ENCODE assay signal across 19 cellular contexts in the genomic region with DNA sequence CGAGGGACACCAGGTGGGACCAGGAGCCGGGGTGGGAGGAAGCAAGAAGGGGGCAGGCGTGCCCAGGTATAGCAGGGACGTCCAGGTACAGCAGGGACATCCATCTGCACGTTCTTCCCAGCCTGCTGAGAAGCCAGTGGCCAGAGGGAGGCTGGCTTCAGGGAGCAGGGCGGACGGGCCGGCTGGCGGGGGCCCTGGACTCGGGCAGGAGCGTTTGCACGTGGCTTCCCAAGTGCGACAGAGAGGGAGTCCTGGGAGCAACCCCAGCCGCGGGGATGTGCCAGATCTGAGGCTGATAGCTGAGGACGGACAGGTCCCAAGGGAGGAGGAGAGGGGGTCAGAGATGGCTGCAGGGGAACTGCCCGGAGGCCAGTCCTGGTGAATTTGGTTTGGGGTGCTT. TPM values are rescaled to one million over a fixed set of nuclear protein-coding genes. Genes with fewer than 3 reads are reported as not detected.
DNase-seq lines count a peak whose midpoint lies in the region; ATAC-seq, FAIRE-seq and TF ChIP-seq lines count a peak whose summit lies in the region.
"Had no signal": no experiment of that assay in that cellular context is flagged by ENCODE, and none has a peak within 500 bp of the region (broad histone marks: within the 10 kb centered on the region; RNA-seq: fewer than 3 reads in every experiment).

No MANE protein-coding gene starts in this region.

- no peaks in the 10 kb centered on the region for H3K9me1 ChIP-seq in K562 (ENCODE audit: control insufficient read depth, insufficient read depth, low read length)

- no peak for TF ChIP-seq CTCF in HL-60 (IDR thresholded peaks at IDR 0.05; ENCODE audit: insufficient read depth, low read length)
- TF ChIP-seq CTCF in K562 (IDR thresholded peaks at IDR 0.05 in 2 of 3, conservative IDR thresholded peaks at IDR 0.05 in 1 of 3; ENCODE audit: insufficient read depth in 2 of 3, low read depth in 1 of 3, low read length in 3 of 3), result no peak
- no peak for TF ChIP-seq CTCF in tibial artery (IDR thresholded peaks at IDR 0.05)
- TF ChIP-seq CTCF in heart left ventricle (IDR thresholded peaks at IDR 0.05), result no peak

- no peak overlapping the region for H3K4me2 ChIP-seq in K562 (ENCODE audit: insufficient read depth, low read length)

- H3K79me2 ChIP-seq in K562 (ENCODE audit: control insufficient read depth, insufficient read depth, low read length), result peaks cover 6% of the 10 kb centered on the region

- no TSS peak for BruUV-seq in K562 (replicated peaks; lab: Mats Ljungman, UMichigan)

- ATAC-seq in K562 (no peak), memory B cell (ENCODE audit: low read depth) (no peak), heart left ventricle (no peak)
- ATAC-seq: HCT116, T-cell had no signal

- TF ChIP-seq EP300 in K562 (IDR thresholded peaks at IDR 0.05; ENCODE audit: low read length), result no peak

- no peak overlapping the region for H2AFZ ChIP-seq in K562 (ENCODE audit: low read depth, low read length)

- H3K27me3 Mint-ChIP-seq in memory B cell, result no peaks in the 10 kb centered on the region
- H3K27me3 Mint-ChIP-seq: activated CD4-positive, alpha-beta T cell treated with anti-CD3 and anti-CD28 coated beads, Interleukin-2, amount 10 ng/mL, durations not matched to agents 24 days and 14 days; T-cell had no signal

- H3K4me3 ChIP-seq in HL-60 (replicated peaks; ENCODE audit: insufficient read depth, low read length), result no peak overlapping the region
- no peak overlapping the region for H3K4me3 ChIP-seq in K562
- H3K4me3 ChIP-seq in tibial artery, result no peak overlapping the region
- H3K4me3 ChIP-seq in heart left ventricle, result no peak overlapping the region

- peaks cover 18% of the 10 kb centered on the region for H4K20me1 ChIP-seq in K562 (replicated peaks; ENCODE audit: control insufficient read depth, insufficient read depth, low read length)

- no peaks in the 10 kb centered on the region for H3K9me3 Mint-ChIP-seq in memory B cell
- H3K9me3 Mint-ChIP-seq: activated CD4-positive, alpha-beta T cell treated with anti-CD3 and anti-CD28 coated beads, Interleukin-2, amount 10 ng/mL, durations not matched to agents 24 days and 14 days; activated naive CD4-positive, alpha-beta T cell treated with anti-CD3 and anti-CD28 coated beads for 36 hours; T-cell had no signal

- H3K36me3 ChIP-seq in K562 (ENCODE audit: control insufficient read depth, insufficient read depth, low read length) (peaks cover 30% of the 10 kb centered on the region; the same call in 2 of the 3 replicates), tibial artery (peaks cover 0 to 28% (median 14%) of the 10 kb centered on the region in 3 donors), heart left ventricle (peaks cover 0 to 29% (median 0%) of the 10 kb centered on the region in 9 donors)

- POLR2A ChIA-PET in K562 (lab: Yijun Ruan, JAX), result no interaction called here

- H3K27me3 ChIP-seq in HL-60 (ENCODE audit: insufficient read depth, poor library complexity, severe bottlenecking) (no peaks in the 10 kb centered on the region), K562 (ENCODE audit: control insufficient read depth in 2 of 2, insufficient read depth in 2 of 2, low read length in 2 of 2) (no peaks in the 10 kb centered on the region), tibial artery (no peaks in the 10 kb centered on the region), heart left ventricle (no peaks in the 10 kb centered on the region)

- DNase-seq in HL-60 (ENCODE audit: low read depth in 1 of 2, low spot score in 1 of 2) (no peak), K562 (ENCODE audit: extremely low read depth in 1 of 4, low spot score in 3 of 4) (no peak), memory B cell (ENCODE audit: low spot score in 2 of 2) (no peak), tibial artery (no peak), AML-193 (lab: John Stamatoyannopoulos, UW) (no peak), cerebellar nuclear complex (lab: John Stamatoyannopoulos, UW) (no peak), heart left ventricle (no peak)
- DNase-seq: activated CD4-positive, alpha-beta T cell treated with anti-CD3 and anti-CD28 coated beads, Interleukin-2, amount 10 ng/mL, durations not matched to agents 24 days and 14 days; activated naive CD4-positive, alpha-beta T cell treated with anti-CD3 and anti-CD28 coated beads for 36 hours; GDM1; MM.1S; NCI-H1436 treated with DMSO at 0.1 percent for 48 hours; NCI-H2171; NCI-H748 treated with DMSO at 0.1 percent for 48 hours; SHP77 treated with DMSO at 0.1 percent for 48 hours; T-cell had no signal

- peaks cover 59% of the 10 kb centered on the region for H3K4me1 Mint-ChIP-seq in memory B cell

- TF ChIP-seq POLR2A in K562 (conservative IDR thresholded peaks at IDR 0.05) (no peak), heart left ventricle (IDR thresholded peaks at IDR 0.05) (no peak)

- H3K4me3 Mint-ChIP-seq in memory B cell, result no peak overlapping the region
- H3K4me3 Mint-ChIP-seq: activated CD4-positive, alpha-beta T cell treated with anti-CD3 and anti-CD28 coated beads, Interleukin-2, amount 10 ng/mL, durations not matched to agents 24 days and 14 days; activated naive CD4-positive, alpha-beta T cell treated with anti-CD3 and anti-CD28 coated beads for 36 hours; T-cell had no signal

- H3K36me3 Mint-ChIP-seq in memory B cell, result peaks cover 17% of the 10 kb centered on the region

- intact Hi-C loops in K562 (cut with micrococcal nuclease) (no loop called here), tibial artery (cut with DNase I; ENCODE audit: low total_unique reads) (no loop called here), heart left ventricle (cut with DNase I) (no loop called here)

- H3K9me3 ChIP-seq in K562 (replicated peaks; ENCODE audit: control insufficient read depth, insufficient read depth, low read depth, low read length) (no peaks in the 10 kb centered on the region), tibial artery (no peaks in the 10 kb centered on the region), heart left ventricle (no peaks in the 10 kb centered on the region)

- CTCF ChIA-PET in K562 (lab: Yijun Ruan, JAX; ENCODE audit: low intra/inter-chr PET ratio), result no interaction called here

- H3K27ac Mint-ChIP-seq in memory B cell, result peak overlapping the region; percentile 35
- H3K27ac Mint-ChIP-seq: activated naive CD4-positive, alpha-beta T cell treated with anti-CD3 and anti-CD28 coated beads for 36 hours had no signal

- FAIRE-seq in K562 (lab: Jason Lieb, UNC), result no peak
- FAIRE-seq: endothelial cell of umbilical vein, islet of Langerhans had no signal

- in situ Hi-C loops in K562 (cut with MboI), result no loop called here

- no peak for TF ChIP-seq RAD21 in K562 (CRISPR knock-in tag; conservative IDR thresholded peaks at IDR 0.05 in 1 of 2, IDR thresholded peaks at IDR 0.05 in 1 of 2)

- peak overlapping the region; percentile 46 for H3K27ac ChIP-seq in HL-60 (replicated peaks)
- H3K27ac ChIP-seq in K562 (ENCODE audit: extremely low read depth, low read depth, low read length), result no peak overlapping the region
- peak overlapping the region; percentile 46 to 84 for H3K27ac ChIP-seq in tibial artery
- peak overlapping the region in 2 of 12 donors; percentile 18 to 93 for H3K27ac ChIP-seq in heart left ventricle

- H3K4me1 ChIP-seq in K562 (replicated peaks in 1 of 2; ENCODE audit: control insufficient read depth in 2 of 2, insufficient read depth in 2 of 2, low read length in 2 of 2) (peaks cover 0 to 24% of the 10 kb centered on the region in 2 experiments; a peak in 2 of 5 replicates), tibial artery (peaks cover 3 to 85% (median 65%) of the 10 kb centered on the region in 4 donors), heart left ventricle (peaks cover 4 to 95% (median 26%) of the 10 kb centered on the region in 12 donors)

- no peak overlapping the region; a peak in 1 of 4 replicates for H3K9ac ChIP-seq in K562 (ENCODE audit: insufficient read depth in 1 of 2, low read depth in 2 of 2, low read length in 2 of 2)

- 66% methylated on average over 9 of the region's 17 CpGs for WGBS in K562 (ENCODE audit: insufficient coverage, low coverage, missing lambda C conversion rate)
- 69 to 78% (median 75%) methylated on average over 12 to 17 of the region's 17 CpGs for WGBS in heart left ventricle, 4 donors

RNA-seq across cellular contexts. Expression of gene MYO9B, which starts 36.7 kb away (rescaled TPM):
- 236 and 527 TPM in 2 replicates for total RNA-seq in K562 (2011; cell fraction: chromatin; rRNA removed; ENCODE audit: low replicate concordance)
- 224 and 226 TPM in 2 replicates for total RNA-seq in K562 (2011; cell fraction: nucleolus; rRNA removed)
- 197 and 205 TPM in 2 replicates for total RNA-seq in K562 (2011; cell fraction: nucleoplasm; rRNA removed)
- total RNA-seq in K562 (2014; rRNA removed), result 31.7 and 48.0 TPM in 2 replicates
- 17.5 and 18.5 TPM in 2 replicates for total RNA-seq in K562 (2014; rRNA removed; fragmentation: Illumina TruSeq; extraction: Trizol)
- total RNA-seq in K562 (2015; rRNA removed; fragmentation: Illumina TruSeq; extraction: Trizol), result 23.0 and 23.5 TPM in 2 replicates
- total RNA-seq in K562 (2021), result 66.5 and 77.6 TPM in 2 replicates
- polyA plus RNA-seq in K562 (2011; rRNA removed), result 18.7 and 38.8 TPM in 2 replicates
- 18.1 and 19.7 TPM in 2 replicates for polyA plus RNA-seq in K562 (2011; cell fraction: cytosol; rRNA removed)
- 257 and 300 TPM in 2 replicates for polyA plus RNA-seq in K562 (2011; cell fraction: nucleus; rRNA removed)
- 42.8 and 67.6 TPM in 2 replicates for polyA plus RNA-seq in K562 (2012)
- 33.1 and 34.3 TPM in 2 replicates for polyA plus RNA-seq in K562 (2014; fragmentation: Illumina TruSeq; extraction: Trizol)
- polyA plus RNA-seq in K562 (2014; fragmentation: Nextera tagmentation; extraction: Ambion mirVana), result 1 to 10 TPM; 2.4 to 3.0 TPM
- polyA plus RNA-seq in K562 (2014; rRNA removed), result 36.3 and 41.4 TPM in 2 replicates
- polyA minus RNA-seq in K562 (2011; rRNA and poly(A)+ RNA removed), result 30.7 and 36.0 TPM in 2 replicates
- polyA minus RNA-seq in K562 (2011; cell fraction: cytosol; rRNA and poly(A)+ RNA removed), result 38.7 and 60.5 TPM in 2 replicates
- polyA minus RNA-seq in K562 (2011; cell fraction: nucleus; rRNA and poly(A)+ RNA removed), result 78.2 and 87.4 TPM in 2 replicates
- 10 to 100 TPM; 24.2 to 89.4 (median 31.3) TPM for total RNA-seq in heart left ventricle
- polyA plus RNA-seq in heart left ventricle, result 10 to 100 TPM; 26.9 to 39.6 TPM

RNA-seq across cellular contexts. Expression of gene HAUS8, which starts 37.0 kb away (rescaled TPM):
- total RNA-seq in K562 (2011; cell fraction: chromatin; rRNA removed; ENCODE audit: low replicate concordance), result 66.7 and 93.9 TPM in 2 replicates
- total RNA-seq in K562 (2011; cell fraction: nucleolus; rRNA removed), result 51.6 and 54.4 TPM in 2 replicates
- total RNA-seq in K562 (2011; cell fraction: nucleoplasm; rRNA removed), result 56.7 and 58.4 TPM in 2 replicates
- total RNA-seq in K562 (2014; rRNA removed) (23.3 and 28.2 TPM in 2 replicates), K562 (2014; rRNA removed; fragmentation: Illumina TruSeq; extraction: Trizol) (20.5 and 22.1 TPM in 2 replicates), K562 (2015; rRNA removed; fragmentation: Illumina TruSeq; extraction: Trizol) (22.6 and 22.8 TPM in 2 replicates), K562 (2021) (44.8 and 49.9 TPM in 2 replicates), heart left ventricle (1 to 10 TPM; 2.1 to 9.2 (median 4.7) TPM)
- polyA plus RNA-seq in K562 (2011; rRNA removed) (36.0 and 37.0 TPM in 2 replicates), K562 (2014; fragmentation: Illumina TruSeq; extraction: Trizol) (34.9 and 38.9 TPM in 2 replicates), K562 (2014; fragmentation: Nextera tagmentation; extraction: Ambion mirVana) (10 to 100 TPM; 34.5 to 53.2 TPM), K562 (2014; rRNA removed) (39.6 and 45.1 TPM in 2 replicates), heart left ventricle (1 to 10 TPM; 4.2 to 5.1 TPM)
- 21.9 and 29.0 TPM in 2 replicates for polyA plus RNA-seq in K562 (2011; cell fraction: cytosol; rRNA removed)
- polyA plus RNA-seq in K562 (2011; cell fraction: nucleus; rRNA removed), result 44.9 and 51.5 TPM in 2 replicates
- 22.9 and 35.2 TPM in 2 replicates for polyA plus RNA-seq in K562 (2012)
- 20.4 and 22.9 TPM in 2 replicates for polyA minus RNA-seq in K562 (2011; rRNA and poly(A)+ RNA removed)
- polyA minus RNA-seq in K562 (2011; cell fraction: cytosol; rRNA and poly(A)+ RNA removed), result 18.8 and 19.5 TPM in 2 replicates
- polyA minus RNA-seq in K562 (2011; cell fraction: nucleus; rRNA and poly(A)+ RNA removed), result 14.0 and 19.4 TPM in 2 replicates
